9 cellular contexts compared by ENCODE assay signal in the genomic region with DNA sequence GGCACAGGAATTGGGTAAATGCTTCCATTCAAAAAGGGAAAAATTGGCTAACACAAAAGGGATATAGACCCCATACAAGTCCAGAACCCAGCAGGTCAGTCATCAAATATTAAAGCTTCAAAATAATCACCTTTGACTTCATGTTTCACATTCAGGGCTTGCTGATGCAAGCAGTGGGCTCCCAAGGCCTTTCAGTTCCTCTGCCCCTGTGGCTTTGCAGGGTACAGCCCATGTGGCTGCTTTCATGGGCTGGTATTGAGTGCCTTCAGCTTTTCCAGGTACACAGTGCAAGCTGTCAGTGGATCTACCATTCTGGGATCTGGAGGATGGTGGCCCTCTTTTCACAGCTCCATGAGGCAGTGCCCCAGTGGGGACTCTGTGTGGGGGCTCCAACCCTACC.
"Had no signal": no experiment of that assay in that cellular context is flagged by ENCODE, and none has a peak within 500 bp of the region (broad histone marks: within the 10 kb centered on the region; RNA-seq: fewer than 3 reads in every experiment).

No MANE protein-coding gene starts in this region.

- H2AFZ ChIP-seq: GM23248 had no signal

- H3K4me3 ChIP-seq: GM23248, HAP-1, K562 had no signal

- H3K9ac ChIP-seq: GM23248 had no signal

- H3K9me3 ChIP-seq: HAP-1 had no signal

- H3K27ac ChIP-seq: GM23248 had no signal

- ATAC-seq: HCT116, K562 had no signal

- H3K36me3 ChIP-seq: HAP-1 had no signal

- FAIRE-seq: HTR-8/SVneo, K562 had no signal

- DNase-seq: GM23248, GOT3, H7, HFFc6, IMR-90 had no signal
